In the genomic region with DNA sequence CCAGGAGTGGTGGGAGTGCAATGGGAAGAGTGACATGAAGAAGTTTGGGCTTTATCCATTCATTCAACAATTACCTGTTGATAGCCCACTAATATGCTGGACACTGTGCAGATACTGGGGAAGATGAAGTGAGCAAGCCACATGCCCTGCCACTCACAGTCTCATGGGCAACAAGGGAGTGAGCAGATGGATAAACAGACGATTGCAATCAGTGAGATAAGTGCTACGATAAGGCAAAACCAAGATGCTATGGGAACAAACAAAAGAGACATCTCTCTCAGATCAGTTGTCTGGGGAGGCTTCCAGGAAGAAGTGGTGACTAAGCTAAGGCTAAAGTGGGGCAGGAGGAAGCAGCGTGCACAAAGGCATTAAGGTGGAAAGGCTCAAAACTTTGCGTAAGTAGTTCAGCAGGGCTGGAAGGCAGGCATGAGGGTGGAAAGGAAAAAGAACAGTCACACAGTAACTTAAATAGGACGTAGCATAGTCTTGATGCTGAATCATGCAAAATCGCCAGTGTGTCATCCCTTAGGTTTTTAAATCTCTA, we compare ENCODE assay signal across 9 cellular contexts. TPM values are rescaled to one million over a fixed set of nuclear protein-coding genes. Genes with fewer than 3 reads are reported as not detected.
DNase-seq lines count a peak whose midpoint lies in the region; ATAC-seq and TF ChIP-seq lines count a peak whose summit lies in the region.
"Had no signal": no experiment of that assay in that cellular context is flagged by ENCODE, and none has a peak within 500 bp of the region (broad histone marks: within the 10 kb centered on the region; RNA-seq: fewer than 3 reads in every experiment).

No MANE protein-coding gene starts in this region.

- H3K4me1 ChIP-seq in tibial nerve: no peaks in the 10 kb centered on the region

- H3K36me3 ChIP-seq in brain microvascular endothelial cell (replicated peaks): no peaks in the 10 kb centered on the region
- no peaks in the 10 kb centered on the region for H3K36me3 ChIP-seq in tibial nerve

- no peaks in the 10 kb centered on the region for H3K27me3 ChIP-seq in brain microvascular endothelial cell (replicated peaks)
- H3K27me3 ChIP-seq in tibial nerve: no peaks in the 10 kb centered on the region

- in situ Hi-C loops in brain microvascular endothelial cell (cut with HindIII; ENCODE audit: low pct_ligation_motif_present, low sequenced_read_pairs): no loop called here

- H3K27ac ChIP-seq in brain microvascular endothelial cell: peak overlapping the region; percentile 52
- no peak overlapping the region for H3K27ac ChIP-seq in tibial nerve

- H3K9me3 ChIP-seq in tibial nerve: no peaks in the 10 kb centered on the region

- no peak for TF ChIP-seq POLR2A in tibial nerve (IDR thresholded peaks at IDR 0.05)

- no peak for TF ChIP-seq EP300 in tibial nerve (IDR thresholded peaks at IDR 0.05)

- WGBS in tibial nerve, 2 donors: 67 to 76% methylated on average over 6 of the region's 6 CpGs

- no peak for ATAC-seq in HG03565 (IDR thresholded peaks at IDR 0.05; ENCODE audit: unreplicated experiment)

- H3K4me3 ChIP-seq in brain microvascular endothelial cell (ENCODE audit: low read depth, low read length) (no peak overlapping the region), skeletal muscle cell (ENCODE audit: low read depth, low read length) (no peak overlapping the region), tibial nerve (no peak overlapping the region)

- peak; percentile 29 for DNase-seq in H4 (ENCODE audit: low spot score)
- DNase-seq in SIG-M5 treated with dmso at 0.1 percent for 504 hours (lab: John Stamatoyannopoulos, UW; ENCODE audit: unreplicated experiment): peak; percentile 86
- peak; percentile 77 for DNase-seq in brain microvascular endothelial cell
- peak; percentile 77 for DNase-seq in skeletal muscle cell (ENCODE audit: low read depth)
- DNase-seq in NCI-H345 (lab: John Stamatoyannopoulos, UW): no peak
- DNase-seq in tibial nerve (ENCODE audit: low spot score in 2 of 2): no peak
- no peak for DNase-seq in NCI-H1105 treated with DMSO at 0.1 percent for 48 hours (lab: John Stamatoyannopoulos, UW)
- DNase-seq: left cardiac atrium had no signal

- no peak for TF ChIP-seq CTCF in brain microvascular endothelial cell (IDR thresholded peaks at IDR 0.05; ENCODE audit: low read depth, low read length, missing control alignments)
- no peak for TF ChIP-seq CTCF in tibial nerve (IDR thresholded peaks at IDR 0.05)

RNA-seq across cellular contexts. Expression of a gene that starts 31.7 kb away (rescaled TPM):
- total RNA-seq in H4 (2014; rRNA removed; shearing (Covaris generic)): 0.08 and 0.33 TPM in 2 replicates
- 1 to 10 TPM; 5.1 to 7.5 (median 5.8) TPM for total RNA-seq in tibial nerve

RNA-seq across cellular contexts. Expression of a gene that starts 43.5 kb away (rescaled TPM):
- total RNA-seq in H4 (2014; rRNA removed; shearing (Covaris generic)): 47.9 and 68.3 TPM in 2 replicates
- 10 to 100 TPM; 24.1 to 37.8 (median 29.4) TPM for total RNA-seq in tibial nerve

Comparison
In these comparisons a context has a peak if more than half of its experiments do, and no peak if none do; other contexts are left out.
1. DNase-seq: peak in H4 (single experiment), SIG-M5 treated with dmso at 0.1 percent for 504 hours (single experiment), brain microvascular endothelial cell (single experiment) and skeletal muscle cell (single experiment); none in NCI-H345 (single experiment), tibial nerve (0 of 2) and NCI-H1105 treated with DMSO at 0.1 percent for 48 hours (single experiment).